Comparison of ENCODE assay signal across 21 cellular contexts in genomic region chr11:69957849-69958248, GRCh38.
DNase-seq lines count a peak whose midpoint lies in the region; ATAC-seq and TF ChIP-seq lines count a peak whose summit lies in the region.
"Had no signal": no experiment of that assay in that cellular context is flagged by ENCODE, and none has a peak within 500 bp of the region (broad histone marks: within the 10 kb centered on the region; RNA-seq: fewer than 3 reads in every experiment).

No MANE protein-coding gene starts in this region.

- no peak overlapping the region for H3K27ac Mint-ChIP-seq in chondrocyte (ENCODE audit: unreplicated experiment)
- peak overlapping the region; percentile 0 for H3K27ac Mint-ChIP-seq in stimulated activated naive B cell treated with anti-CD40 and anti-IgM and Interleukin-4, amounts not matched to agents 10 μg/mL and 1 μg/mL and 100 μg/mL, for 72 hours
- H3K27ac Mint-ChIP-seq: CD4-positive, alpha-beta T cell had no signal

- POLR2A ChIA-PET in HEK293T (lab: Yijun Ruan, JAX), result no interaction called here

- no peak for DNase-seq in HEK293T (ENCODE audit: extremely low spot score)
- DNase-seq in chondrocyte (ENCODE audit: low spot score), result peak; percentile 39
- peak in 2 of 3 donors; percentile 5 to 10 for DNase-seq in mucosa of descending colon
- no peak for DNase-seq in stimulated activated naive B cell treated with anti-CD40 and anti-IgM and Interleukin-4, amounts not matched to agents 10 μg/mL and 1 μg/mL and 100 μg/mL, for 72 hours
- no peak for DNase-seq in epidermal melanocyte (ENCODE audit: insufficient read length, low spot score)
- DNase-seq in A172 (ENCODE audit: low spot score), result no peak
- DNase-seq in stimulated activated CD4-positive, alpha-beta T cell treated with anti-CD3 and anti-CD28 coated beads, Interleukin-15, amount 100 ng/mL, for 24 hours, result no peak
- DNase-seq: Caco-2; CD4-positive, alpha-beta T cell; DMS 273 treated with DMSO at 0.1 percent for 48 hours; DND-41; H7; KBM-7; NCI-H1092 treated with DMSO at 0.1 percent for 48 hours; NCI-H1436 treated with DMSO at 0.1 percent for 48 hours; NCI-H2029; NCI-H524; NCI-H774; NK-92 treated with Interleukin-12 subunit alpha and Interleukin-12 subunit beta, amount 100 ng/mL, for 24 hours had no signal

- H3K4me1 ChIP-seq in mucosa of descending colon (ENCODE audit: low read depth), result no peaks in the 10 kb centered on the region
- H3K4me1 ChIP-seq: Caco-2 had no signal

- H3K9me3 ChIP-seq in mucosa of descending colon, result no peaks in the 10 kb centered on the region
- H3K9me3 ChIP-seq: Caco-2 had no signal

- H3K4me3 Mint-ChIP-seq in chondrocyte (ENCODE audit: unreplicated experiment), result no peak overlapping the region
- H3K4me3 Mint-ChIP-seq in stimulated activated naive B cell treated with anti-CD40 and anti-IgM and Interleukin-4, amounts not matched to agents 10 μg/mL and 1 μg/mL and 100 μg/mL, for 72 hours, result no peak overlapping the region
- H3K4me3 Mint-ChIP-seq: CD4-positive, alpha-beta T cell had no signal

- CTCF ChIA-PET in HEK293T (lab: Yijun Ruan, JAX), result interaction anchor here (0.5 to 1.0 kb wide), 2 partner anchors 17 to 43 kb away, joined by 4 read pairs; no protein-coding TSS in a partner anchor

- H3K27me3 Mint-ChIP-seq in chondrocyte (ENCODE audit: low read depth), result peaks cover under 1% of the 10 kb centered on the region
- H3K27me3 Mint-ChIP-seq in stimulated activated naive B cell treated with anti-CD40 and anti-IgM and Interleukin-4, amounts not matched to agents 10 μg/mL and 1 μg/mL and 100 μg/mL, for 72 hours, result peaks cover 15 to 19% of the 10 kb centered on the region in 2 donors

- no peaks in the 10 kb centered on the region for H3K9me3 Mint-ChIP-seq in chondrocyte (ENCODE audit: low read depth)
- peaks cover 7 to 16% of the 10 kb centered on the region in 2 donors for H3K9me3 Mint-ChIP-seq in stimulated activated naive B cell treated with anti-CD40 and anti-IgM and Interleukin-4, amounts not matched to agents 10 μg/mL and 1 μg/mL and 100 μg/mL, for 72 hours

- H3K36me3 ChIP-seq in mucosa of descending colon (ENCODE audit: low read depth), result no peaks in the 10 kb centered on the region
- H3K36me3 ChIP-seq: BLaER1 had no signal

- H3K4me3 ChIP-seq in mucosa of descending colon, result no peak overlapping the region
- H3K4me3 ChIP-seq: BLaER1, GM12878 had no signal

- no peaks in the 10 kb centered on the region for H3K36me3 Mint-ChIP-seq in chondrocyte (ENCODE audit: low read depth)
- H3K36me3 Mint-ChIP-seq in stimulated activated naive B cell treated with anti-CD40 and anti-IgM and Interleukin-4, amounts not matched to agents 10 μg/mL and 1 μg/mL and 100 μg/mL, for 72 hours, result peaks cover 4 to 9% of the 10 kb centered on the region in 2 donors

- H3K4me1 Mint-ChIP-seq in chondrocyte (ENCODE audit: low read depth), result peaks cover 20% of the 10 kb centered on the region
- peaks cover under 1 to 2% of the 10 kb centered on the region in 2 donors for H3K4me1 Mint-ChIP-seq in stimulated activated naive B cell treated with anti-CD40 and anti-IgM and Interleukin-4, amounts not matched to agents 10 μg/mL and 1 μg/mL and 100 μg/mL, for 72 hours

- TF ChIP-seq CTCF in chondrocyte (IDR thresholded peaks at IDR 0.05) (no peak), mucosa of descending colon (IDR thresholded peaks at IDR 0.05) (no peak)

- intact Hi-C loops in mucosa of descending colon (cut with DNase I, micrococcal nuclease), result no loop called here

- ATAC-seq in mucosa of descending colon, result no peak
- no peak for ATAC-seq in stimulated activated naive B cell treated with anti-CD40 and anti-IgM and Interleukin-4, amounts not matched to agents 10 μg/mL and 1 μg/mL and 100 μg/mL, for 72 hours (replicated peaks)
- ATAC-seq: GM12878 had no signal

TF ChIP-seq in HEK293T, 16 proteins besides CTCF, POLR2A, EP300 and RAD21:
- TF ChIP-seq ARNT (IDR thresholded peaks at IDR 0.05), result no peak
- peak; percentile 48; the same call in 1 of the 2 replicates for TF ChIP-seq PKNOX1 (IDR thresholded peaks at IDR 0.05)

Comparison
In these comparisons a context has a peak if more than half of its experiments do, and no peak if none do; other contexts are left out.
1. DNase-seq: peak in chondrocyte (single experiment) and mucosa of descending colon (2 of 3); none in HEK293T (single experiment), stimulated activated naive B cell treated with anti-CD40 and anti-IgM and Interleukin-4, amounts not matched to agents 10 μg/mL and 1 μg/mL and 100 μg/mL, for 72 hours (single experiment), epidermal melanocyte (single experiment), A172 (single experiment) and stimulated activated CD4-positive, alpha-beta T cell treated with anti-CD3 and anti-CD28 coated beads, Interleukin-15, amount 100 ng/mL, for 24 hours (single experiment).